32 cellular contexts compared by ENCODE assay signal in genomic region chr3:123094914-123095313, GRCh38.
"Had no signal": no experiment of that assay in that cellular context is flagged by ENCODE, and none has a peak within 500 bp of the region (broad histone marks: within the 10 kb centered on the region; RNA-seq: fewer than 3 reads in every experiment).

No MANE protein-coding gene starts in this region.

- H3K27ac ChIP-seq: heart left ventricle, left lung, lower lobe of right lung, neural progenitor cell, ovary, prostate gland, testis, thyroid gland, transverse colon, upper lobe of right lung had no signal

- H3K27me3 ChIP-seq: heart left ventricle, left lung, neural progenitor cell, ovary, sigmoid colon, testis, thyroid gland, transverse colon, upper lobe of right lung had no signal

- H3K4me3 ChIP-seq: heart left ventricle, left lung, lower lobe of right lung, neural progenitor cell, ovary, prostate gland, sigmoid colon, testis, thyroid gland, transverse colon, upper lobe of right lung had no signal

- H3K4me2 ChIP-seq: neural progenitor cell had no signal

- H2AFZ ChIP-seq: neural progenitor cell had no signal

- H3K4me1 ChIP-seq: prostate gland had no signal

- H3K36me3 ChIP-seq: neural progenitor cell, ovary, prostate gland, transverse colon had no signal

- ATAC-seq: heart left ventricle; left colon; left lung; lower lobe of right lung; natural killer cell; right cardiac atrium; stimulated activated memory B cell treated with anti-CD40 and anti-IgM and Interleukin-4, amounts not matched to agents 10 μg/mL and 1 μg/mL and 100 μg/mL, for 72 hours; stimulated activated naive CD8-positive, alpha-beta T cell treated with anti-CD3 and anti-CD28 coated beads, Interleukin-15, amount 100 ng/mL, for 72 hours; upper lobe of right lung had no signal

- FAIRE-seq: islet of Langerhans, kidney, small intestine, urothelium cell line had no signal

- H3K9ac ChIP-seq: neural progenitor cell had no signal

- H3K9me3 ChIP-seq: heart left ventricle, left lung, lower lobe of right lung, ovary, prostate gland, sigmoid colon, testis, thyroid gland, transverse colon, upper lobe of right lung had no signal

- DNase-seq: hypothalamus; immature natural killer cell; kidney; left colon; left lung; lower lobe of right lung; mammary epithelial cell; mesenchymal stem cell; naive B cell; natural killer cell; nephron progenitor cell; ovary; retina; right cardiac atrium; sigmoid colon; small intestine; stimulated activated CD4-positive, alpha-beta T cell treated with anti-CD3 and anti-CD28 coated beads, Interleukin-1b, Interleukin-23, amount 100 ng/mL, for 48 hours; stimulated activated CD4-positive, alpha-beta T cell treated with anti-CD3 and anti-CD28 coated beads, Interleukin-2, amount 100 ng/mL, for 48 hours; stimulated activated CD4-positive, alpha-beta T cell treated with anti-CD3 and anti-CD28 coated beads, Interleukin-4, amount 100 ng/mL, for 4 hours; stimulated activated CD8-positive, alpha-beta memory T cell treated with anti-CD3 and anti-CD28 coated beads, Interleukin-4, amount 100 ng/mL, for 48 hours; stimulated activated naive CD4-positive, alpha-beta T cell treated with Interleukin-2 at 50 U/mL for 16 hours; stimulated activated naive CD8-positive, alpha-beta T cell treated with anti-CD3 and anti-CD28 coated beads, Interleukin-15, amount 100 ng/mL, for 72 hours; testis; thyroid gland; transverse colon; upper lobe of right lung had no signal
